ENCODE assay signal across 2 cellular contexts in genomic region chr3:61602466-61602865, GRCh38.
TF ChIP-seq lines count a peak whose summit lies in the region.

No MANE protein-coding gene starts in this region.

TF ChIP-seq in WTC11, 78 proteins besides CTCF, POLR2A, EP300 and RAD21 (continued from another document):
- TF ChIP-seq ZNF425 (CRISPR knock-in tag; conservative IDR thresholded peaks at IDR 0.05) = no peak
- no peak for TF ChIP-seq CDX4 (CRISPR knock-in tag; IDR thresholded peaks at IDR 0.05; ENCODE audit: borderline replicate concordance)
- no peak for TF ChIP-seq TCF7 (CRISPR knock-in tag; IDR thresholded peaks at IDR 0.05; ENCODE audit: low read depth)
- TF ChIP-seq PRRX2 (CRISPR knock-in tag; IDR thresholded peaks at IDR 0.05) = no peak
- TF ChIP-seq PRDM15 (CRISPR knock-in tag; IDR thresholded peaks at IDR 0.05) = no peak
TF ChIP-seq in WTC11: peak in this region for 0.

TF ChIP-seq in GM23338, 12 proteins besides CTCF, POLR2A, EP300 and RAD21 (continued from another document):
- TF ChIP-seq ZNF462 (CRISPR knock-in tag; IDR thresholded peaks at IDR 0.05) (no peak), POLR2AphosphoS5 (IDR thresholded peaks at IDR 0.05; ENCODE audit: low read depth) (no peak)
